1 cellular context compared by ENCODE assay signal in the genomic region with DNA sequence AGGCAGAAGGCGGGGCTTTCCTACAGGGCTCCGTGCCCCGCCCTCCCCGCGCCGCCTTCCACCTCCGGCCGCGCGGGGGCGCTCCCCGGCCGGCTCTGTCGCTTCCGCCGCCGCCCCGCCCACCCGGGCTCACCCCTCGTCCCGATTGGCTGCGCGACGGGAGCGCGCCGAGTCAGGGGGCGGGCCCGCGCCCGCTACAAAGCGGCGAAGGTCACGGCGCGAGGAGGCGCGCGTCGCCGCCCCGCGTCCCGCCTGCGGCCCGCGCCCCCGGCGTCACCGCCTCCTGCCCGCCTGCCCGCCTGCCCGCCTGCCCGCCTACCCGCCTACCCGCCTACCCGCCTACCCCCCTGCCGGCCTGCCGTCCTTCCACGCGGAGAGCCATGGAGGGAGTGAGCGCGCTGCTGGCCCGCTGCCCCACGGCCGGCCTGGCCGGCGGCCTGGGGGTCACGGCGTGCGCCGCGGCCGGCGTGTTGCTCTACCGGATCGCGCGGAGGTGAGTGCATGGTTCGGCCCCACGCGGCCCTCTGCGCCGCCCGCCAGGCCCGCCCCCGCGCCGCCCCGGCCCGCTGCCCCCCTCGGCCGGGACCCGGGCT.
TF ChIP-seq lines count a peak whose summit lies in the region.

A gene with protein sequence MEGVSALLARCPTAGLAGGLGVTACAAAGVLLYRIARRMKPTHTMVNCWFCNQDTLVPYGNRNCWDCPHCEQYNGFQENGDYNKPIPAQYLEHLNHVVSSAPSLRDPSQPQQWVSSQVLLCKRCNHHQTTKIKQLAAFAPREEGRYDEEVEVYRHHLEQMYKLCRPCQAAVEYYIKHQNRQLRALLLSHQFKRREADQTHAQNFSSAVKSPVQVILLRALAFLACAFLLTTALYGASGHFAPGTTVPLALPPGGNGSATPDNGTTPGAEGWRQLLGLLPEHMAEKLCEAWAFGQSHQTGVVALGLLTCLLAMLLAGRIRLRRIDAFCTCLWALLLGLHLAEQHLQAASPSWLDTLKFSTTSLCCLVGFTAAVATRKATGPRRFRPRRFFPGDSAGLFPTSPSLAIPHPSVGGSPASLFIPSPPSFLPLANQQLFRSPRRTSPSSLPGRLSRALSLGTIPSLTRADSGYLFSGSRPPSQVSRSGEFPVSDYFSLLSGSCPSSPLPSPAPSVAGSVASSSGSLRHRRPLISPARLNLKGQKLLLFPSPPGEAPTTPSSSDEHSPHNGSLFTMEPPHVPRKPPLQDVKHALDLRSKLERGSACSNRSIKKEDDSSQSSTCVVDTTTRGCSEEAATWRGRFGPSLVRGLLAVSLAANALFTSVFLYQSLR (plus strand): TSS at position 361 of the 593 bp plus-strand sequence. CDS start 20 bp downstream, at position 381.

TF ChIP-seq in liver, 16 proteins besides CTCF, POLR2A, EP300 and RAD21 (continued from another document):
- TF ChIP-seq, protein P1, sequence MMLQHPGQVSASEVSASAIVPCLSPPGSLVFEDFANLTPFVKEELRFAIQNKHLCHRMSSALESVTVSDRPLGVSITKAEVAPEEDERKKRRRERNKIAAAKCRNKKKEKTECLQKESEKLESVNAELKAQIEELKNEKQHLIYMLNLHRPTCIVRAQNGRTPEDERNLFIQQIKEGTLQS (IDR thresholded peaks at IDR 0.05) = no peak
- no peak for TF ChIP-seq HNF4A (conservative IDR thresholded peaks at IDR 0.05)
- TF ChIP-seq, protein P2, sequence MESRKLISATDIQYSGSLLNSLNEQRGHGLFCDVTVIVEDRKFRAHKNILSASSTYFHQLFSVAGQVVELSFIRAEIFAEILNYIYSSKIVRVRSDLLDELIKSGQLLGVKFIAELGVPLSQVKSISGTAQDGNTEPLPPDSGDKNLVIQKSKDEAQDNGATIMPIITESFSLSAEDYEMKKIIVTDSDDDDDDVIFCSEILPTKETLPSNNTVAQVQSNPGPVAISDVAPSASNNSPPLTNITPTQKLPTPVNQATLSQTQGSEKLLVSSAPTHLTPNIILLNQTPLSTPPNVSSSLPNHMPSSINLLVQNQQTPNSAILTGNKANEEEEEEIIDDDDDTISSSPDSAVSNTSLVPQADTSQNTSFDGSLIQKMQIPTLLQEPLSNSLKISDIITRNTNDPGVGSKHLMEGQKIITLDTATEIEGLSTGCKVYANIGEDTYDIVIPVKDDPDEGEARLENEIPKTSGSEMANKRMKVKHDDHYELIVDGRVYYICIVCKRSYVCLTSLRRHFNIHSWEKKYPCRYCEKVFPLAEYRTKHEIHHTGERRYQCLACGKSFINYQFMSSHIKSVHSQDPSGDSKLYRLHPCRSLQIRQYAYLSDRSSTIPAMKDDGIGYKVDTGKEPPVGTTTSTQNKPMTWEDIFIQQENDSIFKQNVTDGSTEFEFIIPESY (IDR thresholded peaks at IDR 0.05) = no peak
